Comparison of ENCODE assay signal across 8 cellular contexts in genomic region chr5:177303121-177303924, GRCh38. TPM values are rescaled to one million over a fixed set of nuclear protein-coding genes. Genes with fewer than 3 reads are reported as not detected.
A peak's percentile ranks its signal among the peaks of the same experiment; 100 is the strongest.
DNase-seq lines count a peak whose midpoint lies in the region; ATAC-seq and TF ChIP-seq lines count a peak whose summit lies in the region.

Gene PRELID1 (plus strand): TSS chr5:177303799. CDS start chr5:177303986, 187 bp downstream.
Gene RAB24 (minus strand): TSS chr5:177303719. CDS start chr5:177303288, 431 bp downstream.

- H3K4me1 ChIP-seq in mucosa of stomach (ENCODE audit: control insufficient read depth, insufficient read depth, low read length): peaks cover 49% of the 10 kb centered on the region

- peaks cover 3% of the 10 kb centered on the region for H3K36me3 ChIP-seq in mucosa of stomach (ENCODE audit: control insufficient read depth, insufficient read depth, low read length)

- peak within 1 kb of the TSS; percentile 79 for H3K9ac ChIP-seq in mucosa of stomach (ENCODE audit: low read length)

- DNase-seq in COLO829 (ENCODE audit: low spot score): peak; percentile 63
- DNase-seq in HT1080 (ENCODE audit: low read depth): peak; percentile 73
- peak; percentile 10 for DNase-seq in OCI-M2 (lab: John Stamatoyannopoulos, UW; ENCODE audit: unreplicated experiment)
- peak; percentile 91 for DNase-seq in activated T-cell treated with anti-CD3 and anti-CD28 coated beads for 48 hours (ENCODE audit: low read depth)
- peak; percentile 94 to 96 for DNase-seq in erythroblast (lab: John Stamatoyannopoulos, UW)
- peak; percentile 75 to 79 for DNase-seq in stimulated activated CD8-positive, alpha-beta memory T cell treated with anti-CD3 and anti-CD28 coated beads, Interleukin-7, amount 100 ng/mL, for 1 hour (ENCODE audit: low read depth in 2 of 2)

- no peaks in the 10 kb centered on the region for H3K9me3 ChIP-seq in mucosa of stomach (ENCODE audit: control insufficient read depth, low read length)

- H3K27me3 ChIP-seq in mucosa of stomach (ENCODE audit: control insufficient read depth, insufficient read depth, low read length): no peaks in the 10 kb centered on the region

- H3K4me3 ChIP-seq in mucosa of stomach (ENCODE audit: low read length): peak within 1 kb of the TSS; percentile 87

- TF ChIP-seq POLR2A in erythroblast (IDR thresholded peaks at IDR 0.05; ENCODE audit: low read length): peak; percentile 48

- ATAC-seq in GM19463 (IDR thresholded peaks at IDR 0.05; ENCODE audit: unreplicated experiment): peak; percentile 56

RNA-seq across cellular contexts. Expression of gene PRELID1, which starts in this region (rescaled TPM):
- total RNA-seq in HT1080 (2014; rRNA removed; shearing (Covaris generic)): 633 and 661 TPM in 2 replicates
- polyA plus RNA-seq in HT1080 (2015; cell fraction: cytosol; rRNA removed): 371 and 479 TPM in 2 replicates
- 128 and 133 TPM in 2 replicates for polyA plus RNA-seq in HT1080 (2015; cell fraction: nucleus; rRNA removed)

RNA-seq across cellular contexts. Expression of gene RAB24, which starts in this region (rescaled TPM):
- 31.2 and 31.5 TPM in 2 replicates for total RNA-seq in HT1080 (2014; rRNA removed; shearing (Covaris generic))
- polyA plus RNA-seq in HT1080 (2015; cell fraction: cytosol; rRNA removed): 44.4 and 47.7 TPM in 2 replicates
- polyA plus RNA-seq in HT1080 (2015; cell fraction: nucleus; rRNA removed): 99.3 and 118 TPM in 2 replicates

Comparison
In these comparisons a context has a peak if more than half of its experiments do, and no peak if none do; other contexts are left out.
1. Peak in every context shown above with its lines: DNase-seq, ATAC-seq and H3K4me3 ChIP-seq.
2. DNase-seq: peak in every context shown above with its lines; median percentile 95 in erythroblast; 91 in activated T-cell treated with anti-CD3 and anti-CD28 coated beads for 48 hours; 77 in stimulated activated CD8-positive, alpha-beta memory T cell treated with anti-CD3 and anti-CD28 coated beads, Interleukin-7, amount 100 ng/mL, for 1 hour; 73 in HT1080; 63 in COLO829; 10 in OCI-M2.